In the genomic region with DNA sequence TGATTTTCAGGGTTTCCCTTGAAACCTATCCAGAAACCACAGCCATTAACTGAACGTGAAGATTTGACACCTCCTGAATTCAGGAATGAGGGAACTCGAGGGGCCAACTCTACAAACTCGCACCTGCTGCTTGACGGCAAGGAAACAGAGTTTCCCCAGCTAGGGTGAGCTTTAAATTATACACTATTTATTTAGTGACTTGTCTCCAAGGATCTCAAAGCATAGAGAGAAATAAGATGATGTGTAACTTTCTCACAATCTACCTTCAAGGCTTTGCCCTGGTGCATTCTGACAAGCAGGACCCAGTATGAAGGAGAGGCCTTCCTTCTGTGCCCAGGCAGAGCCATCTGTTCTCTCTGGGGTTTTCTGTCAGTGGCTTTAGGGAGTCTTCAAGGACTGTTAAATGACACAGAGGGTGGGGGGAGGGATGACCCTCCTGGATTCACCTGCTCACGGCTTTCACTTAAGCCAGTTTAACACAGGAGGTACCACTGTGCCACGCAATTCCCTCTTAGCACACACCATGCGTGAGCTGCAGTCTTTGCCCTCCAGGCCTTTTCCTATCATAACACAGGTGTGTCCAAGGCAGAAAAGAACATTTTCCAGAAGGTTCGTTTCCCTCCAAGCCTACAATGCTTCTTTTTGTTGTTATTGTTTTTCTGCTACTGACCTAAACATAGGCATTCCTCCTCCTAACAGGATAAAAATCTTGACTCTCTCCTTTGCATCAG, we compare ENCODE assay signal across 9 cellular contexts. TPM values are rescaled to one million over a fixed set of nuclear protein-coding genes. Genes with fewer than 3 reads are reported as not detected.
DNase-seq lines count a peak whose midpoint lies in the region; ATAC-seq and TF ChIP-seq lines count a peak whose summit lies in the region.
"Had no signal": no experiment of that assay in that cellular context is flagged by ENCODE, and none has a peak within 500 bp of the region (broad histone marks: within the 10 kb centered on the region; RNA-seq: fewer than 3 reads in every experiment).

No MANE protein-coding gene starts in this region.

- DNase-seq in NCI-H82 (lab: John Stamatoyannopoulos, UW) (peak; percentile 51), NCI-H82 treated with DMSO at 0.1 percent for 48 hours (lab: John Stamatoyannopoulos, UW; ENCODE audit: unreplicated experiment) (no peak), left lung (no peak), suprapubic skin (ENCODE audit: low spot score in 2 of 2) (no peak), pons (ENCODE audit: low spot score) (no peak), posterior vena cava (ENCODE audit: low spot score) (no peak), islet precursor cell (no peak)
- no peak for DNase-seq in activated naive CD8-positive, alpha-beta T cell treated with anti-CD3 and anti-CD28 coated beads, Interleukin-2, amount 50 U/mL, for 24 hours

- H3K27ac Mint-ChIP-seq in activated naive CD8-positive, alpha-beta T cell treated with anti-CD3 and anti-CD28 coated beads, Interleukin-2, amount 50 U/mL, for 24 hours = peak overlapping the region; percentile 6

- H3K9me3 ChIP-seq in left lung (no peaks in the 10 kb centered on the region), suprapubic skin (no peaks in the 10 kb centered on the region)

- intact Hi-C loops in left lung (cut with DNase I) (no loop called here), posterior vena cava (cut with DNase I) (loop anchor here (5.0 to 10.0 kb wide), 3 partner anchors 104 to 212 kb away; no protein-coding TSS in a partner anchor)

- peaks cover 8% of the 10 kb centered on the region for H3K4me1 Mint-ChIP-seq in activated naive CD8-positive, alpha-beta T cell treated with anti-CD3 and anti-CD28 coated beads, Interleukin-2, amount 50 U/mL, for 24 hours
- H3K4me1 Mint-ChIP-seq: central memory CD8-positive, alpha-beta T cell had no signal

- H3K27me3 Mint-ChIP-seq in activated naive CD8-positive, alpha-beta T cell treated with anti-CD3 and anti-CD28 coated beads, Interleukin-2, amount 50 U/mL, for 24 hours = peaks cover 24% of the 10 kb centered on the region

- peak overlapping the region; percentile 48 for H3K4me3 Mint-ChIP-seq in activated naive CD8-positive, alpha-beta T cell treated with anti-CD3 and anti-CD28 coated beads, Interleukin-2, amount 50 U/mL, for 24 hours
- H3K4me3 Mint-ChIP-seq: central memory CD8-positive, alpha-beta T cell had no signal

- H3K36me3 Mint-ChIP-seq in activated naive CD8-positive, alpha-beta T cell treated with anti-CD3 and anti-CD28 coated beads, Interleukin-2, amount 50 U/mL, for 24 hours (ENCODE audit: low read depth) = no peaks in the 10 kb centered on the region

- peak overlapping the region in 1 of 2 donors; percentile 61 for H3K4me3 ChIP-seq in left lung
- peak overlapping the region; percentile 86 for H3K4me3 ChIP-seq in suprapubic skin

- H3K4me1 ChIP-seq in left lung (peaks cover 20 to 44% of the 10 kb centered on the region in 2 donors), suprapubic skin (peaks cover 61% of the 10 kb centered on the region)

- WGBS in suprapubic skin = 61% methylated on average over 8 of the region's 8 CpGs

- H3K27ac ChIP-seq in left lung (peak overlapping the region; percentile 84 to 86), suprapubic skin (peak overlapping the region; percentile 95)

- H3K9me3 Mint-ChIP-seq in activated naive CD8-positive, alpha-beta T cell treated with anti-CD3 and anti-CD28 coated beads, Interleukin-2, amount 50 U/mL, for 24 hours = no peaks in the 10 kb centered on the region
- H3K9me3 Mint-ChIP-seq: central memory CD8-positive, alpha-beta T cell had no signal

- no peak for ATAC-seq in activated naive CD8-positive, alpha-beta T cell treated with anti-CD3 and anti-CD28 coated beads, Interleukin-2, amount 50 U/mL, for 24 hours
- peak; percentile 6 for ATAC-seq in left lung

- TF ChIP-seq POLR2A in suprapubic skin (IDR thresholded peaks at IDR 0.05) = no peak

- H3K27me3 ChIP-seq in left lung = peaks cover 0 to 33% of the 10 kb centered on the region in 2 donors
- no peaks in the 10 kb centered on the region for H3K27me3 ChIP-seq in suprapubic skin

- TF ChIP-seq CTCF in left lung (IDR thresholded peaks at IDR 0.05) (no peak), suprapubic skin (IDR thresholded peaks at IDR 0.05) (no peak)

- no peak for TF ChIP-seq EP300 in suprapubic skin (IDR thresholded peaks at IDR 0.05)

- H3K36me3 ChIP-seq in left lung (no peaks in the 10 kb centered on the region), suprapubic skin (no peaks in the 10 kb centered on the region)

RNA-seq across cellular contexts. Expression of gene ZFHX3, which starts 1.3 kb away (rescaled TPM):
- total RNA-seq in left lung (10 to 100 TPM; 21.4 to 25.7 TPM), suprapubic skin (10 to 100 TPM; 10.4 to 16.1 (median 12.8) TPM), posterior vena cava (10 to 100 TPM; 40.8 to 43.7 TPM)

Comparison
In these comparisons a context has a peak if more than half of its experiments do, and no peak if none do; other contexts are left out.
1. intact Hi-C loops: an anchor here in posterior vena cava (5.0 to 10.0 kb wide); none called in left lung.